Comparison of ENCODE assay signal across 10 cellular contexts in genomic region chr5:43520615-43521014, GRCh38.
"Had no signal": no experiment of that assay in that cellular context is flagged by ENCODE, and none has a peak within 500 bp of the region (broad histone marks: within the 10 kb centered on the region; RNA-seq: fewer than 3 reads in every experiment).

No MANE protein-coding gene starts in this region.

- H3K4me2 ChIP-seq: GM23338 had no signal

- ATAC-seq: GM23338, HCT116 had no signal

- H3K9ac ChIP-seq: GM23248 had no signal

- H3K27ac Mint-ChIP-seq: GM23338, H9, HFFc6 had no signal

- H3K4me3 ChIP-seq: GM23248, GM23338, HAP-1 had no signal

- H3K9me3 ChIP-seq: HAP-1 had no signal

- DNase-seq: GM23248, GOT3, H9, HCEC 1CT, HFFc6 had no signal

- FAIRE-seq: H1, H54 had no signal

- H3K9me3 Mint-ChIP-seq: HFFc6 had no signal

- H3K4me3 Mint-ChIP-seq: GM23338, H9, HFFc6 had no signal

- H2AFZ ChIP-seq: GM23248, GM23338 had no signal

- H3K27ac ChIP-seq: GM23248 had no signal
